ENCODE assay signal across 8 cellular contexts in genomic region chr1:60848583-60849188, GRCh38.
DNase-seq lines count a peak whose midpoint lies in the region; ATAC-seq and TF ChIP-seq lines count a peak whose summit lies in the region.

No MANE protein-coding gene starts in this region.

- 20% methylated on average over 1 of the region's 1 CpG; no CpG with 5 or more reads in 1 of the 2 donors for WGBS in gastroesophageal sphincter (ENCODE audit: low coverage in 1 of 2), 2 donors
- WGBS in aorta, 2 donors, result 21 to 36% methylated on average over 1 of the region's 1 CpG

- H3K36me3 Mint-ChIP-seq in activated naive CD4-positive, alpha-beta T cell treated with anti-CD3 and anti-CD28 coated beads, Interleukin-2, amount 10 ng/mL, durations not matched to agents 7 days and 5 days, result no peaks in the 10 kb centered on the region

- TF ChIP-seq CTCF in C4-2B (conservative IDR thresholded peaks at IDR 0.05) (peak; percentile 78), RWPE2 (IDR thresholded peaks at IDR 0.05; ENCODE audit: poor library complexity, severe bottlenecking) (peak; percentile 74), gastroesophageal sphincter (IDR thresholded peaks at IDR 0.05) (peak in 3 of 4 experiments; percentile 11 to 52 (median 29)), upper lobe of right lung (IDR thresholded peaks at IDR 0.05) (peak; percentile 43)

- no peaks in the 10 kb centered on the region for H3K27me3 Mint-ChIP-seq in activated naive CD4-positive, alpha-beta T cell treated with anti-CD3 and anti-CD28 coated beads, Interleukin-2, amount 10 ng/mL, durations not matched to agents 7 days and 5 days

- no peak overlapping the region for H3K4me3 ChIP-seq in RWPE2 (ENCODE audit: severe bottlenecking)
- H3K4me3 ChIP-seq in gastroesophageal sphincter, result no peak overlapping the region
- no peak overlapping the region for H3K4me3 ChIP-seq in upper lobe of right lung
- H3K4me3 ChIP-seq in aorta (ENCODE audit: low read length in 2 of 2), result no peak overlapping the region

- TF ChIP-seq EP300 in gastroesophageal sphincter (IDR thresholded peaks at IDR 0.05), result no peak

- H3K9me3 ChIP-seq in RWPE2 (ENCODE audit: severe bottlenecking) (peaks cover 7% of the 10 kb centered on the region), gastroesophageal sphincter (peaks cover 0 to 10% (median 0%) of the 10 kb centered on the region in 3 donors), upper lobe of right lung (no peaks in the 10 kb centered on the region), aorta (ENCODE audit: control insufficient read depth, low read length) (no peaks in the 10 kb centered on the region)

- H3K4me3 Mint-ChIP-seq in activated naive CD4-positive, alpha-beta T cell treated with anti-CD3 and anti-CD28 coated beads, Interleukin-2, amount 10 ng/mL, durations not matched to agents 7 days and 5 days, result no peak overlapping the region

- TF ChIP-seq POLR2A in gastroesophageal sphincter (IDR thresholded peaks at IDR 0.05), result no peak

- no peaks in the 10 kb centered on the region for H3K4me1 ChIP-seq in RWPE2 (ENCODE audit: insufficient read depth, poor library complexity, severe bottlenecking)
- no peaks in the 10 kb centered on the region for H3K4me1 ChIP-seq in gastroesophageal sphincter
- no peaks in the 10 kb centered on the region for H3K4me1 ChIP-seq in upper lobe of right lung
- H3K4me1 ChIP-seq in aorta (ENCODE audit: control insufficient read depth in 1 of 2, insufficient read depth in 2 of 2, low read length in 2 of 2), result no peaks in the 10 kb centered on the region

- no peak overlapping the region for H3K27ac Mint-ChIP-seq in activated naive CD4-positive, alpha-beta T cell treated with anti-CD3 and anti-CD28 coated beads, Interleukin-2, amount 10 ng/mL, durations not matched to agents 7 days and 5 days

- H3K27ac ChIP-seq in C4-2B (no peak overlapping the region), RWPE2 (ENCODE audit: poor library complexity, severe bottlenecking) (no peak overlapping the region), gastroesophageal sphincter (no peak overlapping the region), upper lobe of right lung (no peak overlapping the region), aorta (ENCODE audit: low read depth in 1 of 2, low read length in 2 of 2) (no peak overlapping the region)

- H3K4me1 Mint-ChIP-seq in activated naive CD4-positive, alpha-beta T cell treated with anti-CD3 and anti-CD28 coated beads, Interleukin-2, amount 10 ng/mL, durations not matched to agents 7 days and 5 days, result no peaks in the 10 kb centered on the region

- DNase-seq in HT-29 (ENCODE audit: low spot score) (peak; percentile 34), RWPE2 (ENCODE audit: low spot score) (no peak), upper lobe of right lung (no peak), aorta (no peak), GDM1 (lab: John Stamatoyannopoulos, UW) (no peak)
- DNase-seq in activated naive CD4-positive, alpha-beta T cell treated with anti-CD3 and anti-CD28 coated beads, Interleukin-2, amount 10 ng/mL, durations not matched to agents 7 days and 5 days, result no peak

- ATAC-seq in RWPE2 (ENCODE audit: low read depth), result no peak
- no peak for ATAC-seq in gastroesophageal sphincter
- ATAC-seq in upper lobe of right lung, result peak; percentile 23
- no peak for ATAC-seq in aorta (ENCODE audit: low FRiP score)

- CTCF ChIA-PET in activated naive CD4-positive, alpha-beta T cell treated with anti-CD3 and anti-CD28 coated beads, Interleukin-2, amount 10 ng/mL, durations not matched to agents 7 days and 5 days (lab: Charles Lee), result interaction anchor here (0.6 to 1.9 kb wide), 9 partner anchors 12 to 791 kb away, joined by 3 to 9 read pairs (median 3); no protein-coding TSS in a partner anchor

- H3K27me3 ChIP-seq in RWPE2 (ENCODE audit: insufficient read depth, poor library complexity, severe bottlenecking), result no peaks in the 10 kb centered on the region
- H3K27me3 ChIP-seq in gastroesophageal sphincter, result no peaks in the 10 kb centered on the region
- no peaks in the 10 kb centered on the region for H3K27me3 ChIP-seq in upper lobe of right lung
- no peaks in the 10 kb centered on the region for H3K27me3 ChIP-seq in aorta (ENCODE audit: control insufficient read depth in 1 of 2, insufficient read depth in 2 of 2, low read length in 1 of 2)

- intact Hi-C loops in upper lobe of right lung (cut with DNase I) (no loop called here), aorta (cut with DNase I) (no loop called here)

- no peaks in the 10 kb centered on the region for H3K9me3 Mint-ChIP-seq in activated naive CD4-positive, alpha-beta T cell treated with anti-CD3 and anti-CD28 coated beads, Interleukin-2, amount 10 ng/mL, durations not matched to agents 7 days and 5 days

- H3K36me3 ChIP-seq in RWPE2 (ENCODE audit: low read depth), result no peaks in the 10 kb centered on the region
- H3K36me3 ChIP-seq in gastroesophageal sphincter, result no peaks in the 10 kb centered on the region
- no peaks in the 10 kb centered on the region for H3K36me3 ChIP-seq in upper lobe of right lung
- no peaks in the 10 kb centered on the region for H3K36me3 ChIP-seq in aorta (ENCODE audit: control insufficient read depth in 1 of 2, insufficient read depth in 2 of 2, low read length in 1 of 2)
